ENCODE assay signal across 35 cellular contexts in the genomic region with DNA sequence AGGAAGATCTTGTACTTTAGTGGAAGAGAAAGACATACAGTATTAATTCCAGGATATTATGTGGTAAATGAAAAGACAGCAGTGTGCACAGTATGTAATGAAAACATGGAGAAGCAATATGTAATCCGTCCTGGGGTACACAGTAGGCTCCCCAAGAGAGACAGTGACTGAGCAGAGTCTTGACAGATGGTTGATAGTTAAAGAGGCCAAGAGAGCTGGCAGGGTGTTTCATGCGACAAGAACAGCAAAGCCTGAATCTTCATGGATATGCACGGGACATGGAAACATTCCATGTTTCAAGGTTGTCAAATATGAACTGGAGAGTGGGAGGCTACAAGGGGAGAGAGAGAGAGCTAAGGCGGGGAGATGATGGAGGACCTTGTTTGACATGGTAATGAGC.
"Had no signal": no experiment of that assay in that cellular context is flagged by ENCODE, and none has a peak within 500 bp of the region (broad histone marks: within the 10 kb centered on the region; RNA-seq: fewer than 3 reads in every experiment).

No MANE protein-coding gene starts in this region.

- H3K36me3 ChIP-seq: adrenal gland, colonic mucosa, esophagus muscularis mucosa, gastroesophageal sphincter had no signal

- H3K4me1 Mint-ChIP-seq: activated CD4-positive, alpha-beta T cell treated with anti-CD3 and anti-CD28 coated beads for 36 hours; activated CD4-positive, alpha-beta T cell treated with anti-CD3 and anti-CD28 coated beads, Interleukin-2, amount 10 ng/mL, durations not matched to agents 24 days and 14 days; activated CD8-positive, alpha-beta memory T cell treated with anti-CD3 and anti-CD28 coated beads, Interleukin-2, amount 10 ng/mL, durations not matched to agents 7 days and 5 days; activated naive CD4-positive, alpha-beta T cell treated with anti-CD3 and anti-CD28 coated beads, Interleukin-2, amount 50 U/mL, for 24 hours; activated naive CD8-positive, alpha-beta T cell treated with anti-CD3 and anti-CD28 coated beads for 36 hours; activated naive CD8-positive, alpha-beta T cell treated with anti-CD3 and anti-CD28 coated beads, Interleukin-2, amount 50 U/mL, for 24 hours; central memory CD8-positive, alpha-beta T cell had no signal

- H3K4me3 ChIP-seq: adrenal gland, colonic mucosa, dorsolateral prefrontal cortex, esophagus muscularis mucosa, gastroesophageal sphincter had no signal

- H3K9me3 Mint-ChIP-seq: activated CD4-positive, alpha-beta memory T cell treated with anti-CD3 and anti-CD28 coated beads for 36 hours; activated CD4-positive, alpha-beta T cell treated with anti-CD3 and anti-CD28 coated beads, Interleukin-2, amount 10 ng/mL, durations not matched to agents 24 days and 14 days; activated naive CD4-positive, alpha-beta T cell treated with anti-CD3 and anti-CD28 coated beads for 36 hours; activated naive CD4-positive, alpha-beta T cell treated with anti-CD3 and anti-CD28 coated beads, Interleukin-2, amount 50 U/mL, for 24 hours; activated naive CD8-positive, alpha-beta T cell treated with anti-CD3 and anti-CD28 coated beads for 36 hours; activated naive CD8-positive, alpha-beta T cell treated with anti-CD3 and anti-CD28 coated beads, Interleukin-2, amount 50 U/mL, for 24 hours; activated T-helper 1 cell treated with anti-CD3 and anti-CD28 coated beads, Interleukin-12 subunit alpha, Interleukin-12 subunit beta, Interleukin-2, Interleukin-4 antibody, amounts not matched to agents 30 ng/mL and 10 ng/mL and 1 ng/mL, durations not matched to agents 14 hours and 24 hours and 36 hours; activated T-helper 2 cell treated with anti-CD3 and anti-CD28 coated beads, Interferon-gamma antibody, Interleukin-2, Interleukin-4, amounts not matched to agents 10 μg/mL and 5 μg/mL and 100 μg/mL, durations not matched to agents 14 hours and 24 hours and 36 hours; dendritic cell treated with granulocyte-macrophage colony-stimulating factor and Interleukin-4, amounts not matched to agents 40 ng/mL and 50 ng/mL, for 4 days; T-helper 2 cell treated with Interferon-gamma antibody and Interleukin-4, amounts not matched to agents 5 μg/mL and 100 μg/mL, for 36 hours had no signal

- H3K27ac ChIP-seq: adrenal gland, colonic mucosa, esophagus muscularis mucosa, gastroesophageal sphincter had no signal

- H3K4me1 ChIP-seq: adrenal gland, colonic mucosa had no signal

- H3K27me3 ChIP-seq: adrenal gland, colonic mucosa, dorsolateral prefrontal cortex, esophagus muscularis mucosa, gastroesophageal sphincter had no signal

- H3K27me3 Mint-ChIP-seq: activated CD4-positive, alpha-beta memory T cell treated with anti-CD3 and anti-CD28 coated beads for 36 hours; activated CD4-positive, alpha-beta T cell treated with anti-CD3 and anti-CD28 coated beads for 36 hours; activated CD4-positive, alpha-beta T cell treated with anti-CD3 and anti-CD28 coated beads, Interleukin-2, amount 10 ng/mL, durations not matched to agents 24 days and 14 days; activated naive CD8-positive, alpha-beta T cell treated with anti-CD3 and anti-CD28 coated beads for 36 hours; activated naive CD8-positive, alpha-beta T cell treated with anti-CD3 and anti-CD28 coated beads, Interleukin-2, amount 50 U/mL, for 24 hours; dendritic cell treated with granulocyte-macrophage colony-stimulating factor and Interleukin-4, amounts not matched to agents 40 ng/mL and 50 ng/mL, for 4 days had no signal

- H3K9me3 ChIP-seq: adrenal gland, colonic mucosa, esophagus muscularis mucosa, gastroesophageal sphincter had no signal

- H3K27ac Mint-ChIP-seq: activated CD4-positive, alpha-beta memory T cell treated with anti-CD3 and anti-CD28 coated beads for 36 hours; activated CD4-positive, alpha-beta T cell treated with anti-CD3 and anti-CD28 coated beads for 36 hours; activated CD4-positive, alpha-beta T cell treated with anti-CD3 and anti-CD28 coated beads, Interleukin-2, amount 10 ng/mL, durations not matched to agents 24 days and 14 days; activated CD8-positive, alpha-beta memory T cell treated with anti-CD3 and anti-CD28 coated beads, Interleukin-2, amount 10 ng/mL, durations not matched to agents 7 days and 5 days; activated CD8-positive, alpha-beta T cell treated with anti-CD3 and anti-CD28 coated beads, Interleukin-2, amount 10 ng/mL, durations not matched to agents 7 days and 5 days; activated naive CD4-positive, alpha-beta T cell treated with anti-CD3 and anti-CD28 coated beads for 36 hours; activated naive CD4-positive, alpha-beta T cell treated with anti-CD3 and anti-CD28 coated beads, Interleukin-2, amount 50 U/mL, for 24 hours; activated naive CD8-positive, alpha-beta T cell treated with anti-CD3 and anti-CD28 coated beads for 36 hours; activated naive CD8-positive, alpha-beta T cell treated with anti-CD3 and anti-CD28 coated beads, Interleukin-2, amount 50 U/mL, for 24 hours; activated T-helper 1 cell treated with anti-CD3 and anti-CD28 coated beads, Interleukin-12 subunit alpha, Interleukin-12 subunit beta, Interleukin-2, Interleukin-4 antibody, amounts not matched to agents 30 ng/mL and 10 ng/mL and 1 ng/mL, durations not matched to agents 14 hours and 24 hours and 36 hours; activated T-helper 2 cell treated with anti-CD3 and anti-CD28 coated beads, Interferon-gamma antibody, Interleukin-2, Interleukin-4, amounts not matched to agents 10 μg/mL and 5 μg/mL and 100 μg/mL, durations not matched to agents 14 hours and 24 hours and 36 hours; brain; dendritic cell treated with granulocyte-macrophage colony-stimulating factor and Interleukin-4, amounts not matched to agents 40 ng/mL and 50 ng/mL, for 4 days; T-helper 17 cell; T-helper 2 cell treated with Interferon-gamma antibody and Interleukin-4, amounts not matched to agents 5 μg/mL and 100 μg/mL, for 36 hours had no signal

- H3K36me3 Mint-ChIP-seq: activated CD4-positive, alpha-beta memory T cell treated with anti-CD3 and anti-CD28 coated beads for 36 hours; activated CD8-positive, alpha-beta memory T cell treated with anti-CD3 and anti-CD28 coated beads, Interleukin-2, amount 10 ng/mL, durations not matched to agents 7 days and 5 days; activated naive CD4-positive, alpha-beta T cell treated with anti-CD3 and anti-CD28 coated beads, Interleukin-2, amount 50 U/mL, for 24 hours; activated naive CD8-positive, alpha-beta T cell treated with anti-CD3 and anti-CD28 coated beads for 36 hours; brain had no signal

- DNase-seq: activated CD4-positive, alpha-beta memory T cell treated with anti-CD3 and anti-CD28 coated beads for 36 hours; activated CD4-positive, alpha-beta T cell treated with anti-CD3 and anti-CD28 coated beads for 36 hours; activated CD4-positive, alpha-beta T cell treated with anti-CD3 and anti-CD28 coated beads, Interleukin-2, amount 10 ng/mL, durations not matched to agents 24 days and 14 days; activated CD4-positive, CD25-positive, alpha-beta regulatory T cell; activated CD4-positive, CD25-positive, alpha-beta regulatory T cell treated with anti-CD3 and anti-CD28 coated beads, Interleukin-2, amount 50 U/mL, for 72 hours; activated CD8-positive, alpha-beta memory T cell treated with anti-CD3 and anti-CD28 coated beads, Interleukin-2, amount 10 ng/mL, durations not matched to agents 7 days and 5 days; activated CD8-positive, alpha-beta memory T cell treated with anti-CD3 and anti-CD28 coated beads, Interleukin-2, amount 50 U/mL, for 4 hours; activated CD8-positive, alpha-beta T cell treated with anti-CD3 and anti-CD28 coated beads, Interleukin-2, amount 10 ng/mL, durations not matched to agents 7 days and 5 days; activated effector memory CD4-positive, alpha-beta T cell treated with anti-CD3 and anti-CD28 coated beads, Interleukin-2, amount 50 U/mL, for 16 hours; activated naive CD4-positive, alpha-beta T cell treated with anti-CD3 and anti-CD28 coated beads for 36 hours; activated naive CD8-positive, alpha-beta T cell treated with anti-CD3 and anti-CD28 coated beads for 36 hours; activated naive CD8-positive, alpha-beta T cell treated with anti-CD3 and anti-CD28 coated beads, Interleukin-2, amount 50 U/mL, for 24 hours; activated T-cell treated with anti-CD3 and anti-CD28 coated beads, Interleukin-2, amount 50 U/mL, for 1 hour; activated T-cell treated with anti-CD3 and anti-CD28 coated beads, Interleukin-2, amount 50 U/mL, for 48 hours; adrenal gland; amygdala; aorta; colonic mucosa; effector memory CD4-positive, alpha-beta T cell; erythroblast; foreskin melanocyte; T-helper 1 cell; T-helper 17 cell; T1000 had no signal

- H3K4me3 Mint-ChIP-seq: activated CD4-positive, alpha-beta memory T cell treated with anti-CD3 and anti-CD28 coated beads for 36 hours; activated CD4-positive, alpha-beta T cell treated with anti-CD3 and anti-CD28 coated beads for 36 hours; activated CD4-positive, alpha-beta T cell treated with anti-CD3 and anti-CD28 coated beads, Interleukin-2, amount 10 ng/mL, durations not matched to agents 24 days and 14 days; activated CD8-positive, alpha-beta memory T cell treated with anti-CD3 and anti-CD28 coated beads, Interleukin-2, amount 10 ng/mL, durations not matched to agents 7 days and 5 days; activated CD8-positive, alpha-beta T cell treated with anti-CD3 and anti-CD28 coated beads, Interleukin-2, amount 10 ng/mL, durations not matched to agents 7 days and 5 days; activated naive CD4-positive, alpha-beta T cell treated with anti-CD3 and anti-CD28 coated beads for 36 hours; activated naive CD4-positive, alpha-beta T cell treated with anti-CD3 and anti-CD28 coated beads, Interleukin-2, amount 50 U/mL, for 24 hours; activated naive CD8-positive, alpha-beta T cell treated with anti-CD3 and anti-CD28 coated beads for 36 hours; activated naive CD8-positive, alpha-beta T cell treated with anti-CD3 and anti-CD28 coated beads, Interleukin-2, amount 50 U/mL, for 24 hours; activated T-helper 1 cell treated with anti-CD3 and anti-CD28 coated beads, Interleukin-12 subunit alpha, Interleukin-12 subunit beta, Interleukin-2, Interleukin-4 antibody, amounts not matched to agents 30 ng/mL and 10 ng/mL and 1 ng/mL, durations not matched to agents 14 hours and 24 hours and 36 hours; brain; central memory CD8-positive, alpha-beta T cell; dendritic cell treated with granulocyte-macrophage colony-stimulating factor and Interleukin-4, amounts not matched to agents 40 ng/mL and 50 ng/mL, for 4 days; T-helper 17 cell; T-helper 2 cell treated with Interferon-gamma antibody and Interleukin-4, amounts not matched to agents 5 μg/mL and 100 μg/mL, for 36 hours had no signal

- FAIRE-seq: bronchial epithelial cell had no signal

- ATAC-seq: activated CD4-positive, alpha-beta T cell treated with anti-CD3 and anti-CD28 coated beads for 36 hours; activated CD8-positive, alpha-beta memory T cell treated with anti-CD3 and anti-CD28 coated beads, Interleukin-2, amount 10 ng/mL, durations not matched to agents 7 days and 5 days; activated CD8-positive, alpha-beta T cell treated with anti-CD3 and anti-CD28 coated beads, Interleukin-2, amount 10 ng/mL, durations not matched to agents 7 days and 5 days; activated naive CD8-positive, alpha-beta T cell treated with anti-CD3 and anti-CD28 coated beads, Interleukin-2, amount 50 U/mL, for 24 hours; gastroesophageal sphincter; T-helper 17 cell had no signal
